ENCODE assay signal across 25 cellular contexts in genomic region chr1:50880373-50880772, GRCh38.
"Had no signal": no experiment of that assay in that cellular context is flagged by ENCODE, and none has a peak within 500 bp of the region (broad histone marks: within the 10 kb centered on the region; RNA-seq: fewer than 3 reads in every experiment).

No MANE protein-coding gene starts in this region.

- H3K4me3 Mint-ChIP-seq: central memory CD8-positive, alpha-beta T cell; memory B cell; mesothelial cell of epicardium; natural killer cell; neural crest cell; stimulated activated memory B cell treated with anti-CD40 and anti-IgM and Interleukin-4, amounts not matched to agents 10 μg/mL and 1 μg/mL and 100 μg/mL, for 72 hours; stimulated activated naive CD8-positive, alpha-beta T cell treated with anti-CD3 and anti-CD28 coated beads, Interleukin-15, Interleukin-2, amounts not matched to agents 100 ng/mL and 50 ng/mL, for 24 hours had no signal

- H3K9me3 Mint-ChIP-seq: central memory CD8-positive, alpha-beta T cell had no signal

- H3K4me1 ChIP-seq: lower lobe of right lung, testis had no signal

- H3K36me3 ChIP-seq: esophagus squamous epithelium, gastrocnemius medialis, heart right ventricle, lower lobe of right lung, ovary, spleen, tibial nerve had no signal

- H3K4me1 Mint-ChIP-seq: mesothelial cell of epicardium, neural crest cell had no signal

- H3K9me3 ChIP-seq: esophagus squamous epithelium, gastrocnemius medialis, lower lobe of right lung, ovary, spleen, testis had no signal

- FAIRE-seq: colon had no signal

- H3K36me3 Mint-ChIP-seq: mesothelial cell of epicardium, natural killer cell had no signal

- H3K27ac Mint-ChIP-seq: memory B cell; mesothelial cell of epicardium; natural killer cell; progenitor cell of endocrine pancreas; stimulated activated memory B cell treated with anti-CD40 and anti-IgM and Interleukin-4, amounts not matched to agents 10 μg/mL and 1 μg/mL and 100 μg/mL, for 72 hours; stimulated activated naive CD8-positive, alpha-beta T cell treated with anti-CD3 and anti-CD28 coated beads, Interleukin-15, Interleukin-2, amounts not matched to agents 100 ng/mL and 50 ng/mL, for 24 hours had no signal

- ATAC-seq: gastrocnemius medialis; left lobe of liver; lower lobe of right lung; natural killer cell; sciatic nerve; stimulated activated memory B cell treated with anti-CD40 and anti-IgM and Interleukin-4, amounts not matched to agents 10 μg/mL and 1 μg/mL and 100 μg/mL, for 72 hours had no signal

- H3K27me3 Mint-ChIP-seq: central memory CD8-positive, alpha-beta T cell; memory B cell; progenitor cell of endocrine pancreas; stimulated activated memory B cell treated with anti-CD40 and anti-IgM and Interleukin-4, amounts not matched to agents 10 μg/mL and 1 μg/mL and 100 μg/mL, for 72 hours; stimulated activated naive CD8-positive, alpha-beta T cell treated with anti-CD3 and anti-CD28 coated beads, Interleukin-15, Interleukin-2, amounts not matched to agents 100 ng/mL and 50 ng/mL, for 24 hours had no signal

- H3K27ac ChIP-seq: esophagus squamous epithelium, gastrocnemius medialis, heart right ventricle, lower lobe of right lung, ovary, spleen, testis, tibial nerve had no signal

- DNase-seq: dermis blood vessel endothelial cell; esophagus squamous epithelium; gastrocnemius medialis; heart right ventricle; islet precursor cell; lower lobe of right lung; natural killer cell; nucleus accumbens; ovary; spleen; stimulated activated CD4-positive, alpha-beta T cell treated with anti-CD3 and anti-CD28 coated beads, Interleukin-15, amount 100 ng/mL, for 24 hours; stimulated activated CD4-positive, alpha-beta T cell treated with anti-CD3 and anti-CD28 coated beads, Interleukin-1b, Interleukin-23, amount 100 ng/mL, for 48 hours; stimulated activated CD4-positive, alpha-beta T cell treated with anti-CD3 and anti-CD28 coated beads, Interleukin-4, amount 100 ng/mL, for 24 hours; testis had no signal

- H3K4me3 ChIP-seq: esophagus squamous epithelium, gastrocnemius medialis, heart right ventricle, lower lobe of right lung, ovary, spleen, testis, tibial nerve had no signal

- H3K27me3 ChIP-seq: esophagus squamous epithelium, gastrocnemius medialis, heart right ventricle, ovary, spleen, testis, tibial nerve had no signal
